Comparison of ENCODE assay signal across 3 cellular contexts in genomic region chr5:174218162-174218561, GRCh38.
A peak's percentile ranks its signal among the peaks of the same experiment; 100 is the strongest.
TF ChIP-seq lines count a peak whose summit lies in the region.

No MANE protein-coding gene starts in this region.

TF ChIP-seq in HepG2, 621 proteins besides CTCF, POLR2A, EP300 and RAD21:
- TF ChIP-seq E2F5 (CRISPR knock-in tag; conservative IDR thresholded peaks at IDR 0.05), result no peak
- no peak for TF ChIP-seq DMTF1 (CRISPR knock-in tag; IDR thresholded peaks at IDR 0.05)
- no peak for TF ChIP-seq LRRFIP1 (CRISPR knock-in tag; conservative IDR thresholded peaks at IDR 0.05)
- no peak for TF ChIP-seq NKX3-1 (CRISPR knock-in tag; IDR thresholded peaks at IDR 0.05)
- no peak for TF ChIP-seq ZBTB21 (CRISPR knock-in tag; IDR thresholded peaks at IDR 0.05)
- no peak for TF ChIP-seq HDAC2 (CRISPR knock-in tag; IDR thresholded peaks at IDR 0.05)
- no peak for TF ChIP-seq PBX3 (CRISPR knock-in tag; IDR thresholded peaks at IDR 0.05; ENCODE audit: borderline replicate concordance)
- no peak for TF ChIP-seq SALL1 (CRISPR knock-in tag; IDR thresholded peaks at IDR 0.05)
- peak; percentile 76 to 93 for TF ChIP-seq MAFK (conservative IDR thresholded peaks at IDR 0.05 in 1 of 2, IDR thresholded peaks at IDR 0.05 in 1 of 2; ENCODE audit: low read length in 2 of 2)
- TF ChIP-seq MAFF (IDR thresholded peaks at IDR 0.05; ENCODE audit: low read depth, low read length), result peak; percentile 92
- no peak for TF ChIP-seq TBP (CRISPR knock-in tag; IDR thresholded peaks at IDR 0.05)

TF ChIP-seq in IMR-90, 13 proteins besides CTCF, POLR2A, EP300 and RAD21:
- TF ChIP-seq MXI1 (IDR thresholded peaks at IDR 0.05; ENCODE audit: borderline replicate concordance, low read depth, low read length) (no peak), FOS (IDR thresholded peaks at IDR 0.05; ENCODE audit: low read depth, low read length) (no peak), MAFK (IDR thresholded peaks at IDR 0.05; ENCODE audit: low read depth, low read length) (peak; percentile 88)

TF ChIP-seq in K562, 482 proteins besides CTCF, POLR2A, EP300 and RAD21:
- no peak for TF ChIP-seq PRDM10 (IDR thresholded peaks at IDR 0.05; ENCODE audit: partially characterized antibody)
- TF ChIP-seq MAFF (IDR thresholded peaks at IDR 0.05; ENCODE audit: low read length), result peak; percentile 79
- TF ChIP-seq ZNF140 (CRISPR knock-in tag; IDR thresholded peaks at IDR 0.05), result no peak
- peak; percentile 74 for TF ChIP-seq MAFG (tag; conservative IDR thresholded peaks at IDR 0.05)
- TF ChIP-seq RNF2 (IDR thresholded peaks at IDR 0.05), result no peak
- peak; percentile 81 for TF ChIP-seq C11orf30 (IDR thresholded peaks at IDR 0.05; ENCODE audit: low read depth)
- peak; percentile 87 for TF ChIP-seq ZNF316 (IDR thresholded peaks at IDR 0.05)
- TF ChIP-seq SP2 (IDR thresholded peaks at IDR 0.05; ENCODE audit: extremely low read depth, low read depth, low read length, poor library complexity, severe bottlenecking), result no peak
- no peak for TF ChIP-seq SNAPC5 (CRISPR knock-in tag; IDR thresholded peaks at IDR 0.05)
- TF ChIP-seq MAFK (IDR thresholded peaks at IDR 0.05; ENCODE audit: low read length), result peak; percentile 85
- no peak for TF ChIP-seq ZNF212 (CRISPR knock-in tag; IDR thresholded peaks at IDR 0.05)
